2 cellular contexts compared by ENCODE assay signal in the genomic region with DNA sequence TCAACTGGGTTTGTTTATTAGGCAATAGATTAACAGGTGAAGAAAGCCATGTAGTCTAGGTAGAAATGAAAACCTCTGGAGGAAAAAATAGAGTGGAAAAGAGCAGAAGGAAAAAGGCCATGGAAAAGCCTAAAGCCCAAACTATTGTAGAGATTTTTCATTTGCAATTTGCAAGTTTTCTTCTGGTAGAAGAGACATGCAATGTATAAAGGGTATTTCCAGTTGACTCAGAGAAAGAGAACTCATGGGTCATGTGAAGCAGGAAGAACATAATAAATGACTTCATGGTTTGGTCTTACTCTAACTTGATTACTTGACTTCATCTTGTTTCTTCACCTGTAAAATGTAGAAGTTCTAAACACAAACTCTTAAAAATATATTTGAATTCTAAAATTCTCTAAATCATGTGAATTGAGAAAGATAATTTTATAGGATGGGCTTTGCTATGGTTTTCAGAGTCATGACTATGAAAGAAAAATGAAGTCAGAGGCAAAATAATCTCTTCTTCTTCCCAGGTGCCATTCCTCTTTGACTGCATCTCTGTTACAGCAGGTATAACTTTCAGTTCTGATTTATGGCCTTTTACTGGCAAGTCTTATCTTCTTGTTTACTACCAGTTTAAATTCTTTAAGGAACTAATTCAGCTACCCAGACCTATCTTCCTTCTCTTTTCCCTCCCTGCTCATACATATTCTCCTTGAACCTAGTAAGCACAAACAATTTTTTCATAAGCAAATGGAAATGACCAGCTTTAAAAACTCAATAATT.
TF ChIP-seq lines count a peak whose summit lies in the region.

No MANE protein-coding gene starts in this region.

TF ChIP-seq in A549, 52 proteins besides CTCF, POLR2A, EP300 and RAD21 (continued from another document):
- TF ChIP-seq FOSL2 (IDR thresholded peaks at IDR 0.05) (no peak), FOSL2 (CRISPR knock-in tag; IDR thresholded peaks at IDR 0.05) (peak; percentile 24; the same call in 1 of the 2 replicates)

TF ChIP-seq in K562, 482 proteins besides CTCF, POLR2A, EP300 and RAD21:
- TF ChIP-seq RREB1 (CRISPR knock-in tag; IDR thresholded peaks at IDR 0.05) = no peak
- TF ChIP-seq, protein P1, sequence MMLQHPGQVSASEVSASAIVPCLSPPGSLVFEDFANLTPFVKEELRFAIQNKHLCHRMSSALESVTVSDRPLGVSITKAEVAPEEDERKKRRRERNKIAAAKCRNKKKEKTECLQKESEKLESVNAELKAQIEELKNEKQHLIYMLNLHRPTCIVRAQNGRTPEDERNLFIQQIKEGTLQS (IDR thresholded peaks at IDR 0.05) = 0 out of 2 replicates have a peak, but pooled peaks have one; percentile 9
- TF ChIP-seq, protein P1 (CRISPR knock-in tag; conservative IDR thresholded peaks at IDR 0.05) = no peak
- peak; percentile 33 for TF ChIP-seq MEIS2 (IDR thresholded peaks at IDR 0.05; ENCODE audit: partially characterized antibody)
- TF ChIP-seq PURB (CRISPR knock-in tag; IDR thresholded peaks at IDR 0.05; ENCODE audit: low read depth) = no peak
- no peak for TF ChIP-seq NFXL1 (CRISPR knock-in tag; IDR thresholded peaks at IDR 0.05)
TF ChIP-seq in K562: peak in this region for 2.
